In the genomic region with DNA sequence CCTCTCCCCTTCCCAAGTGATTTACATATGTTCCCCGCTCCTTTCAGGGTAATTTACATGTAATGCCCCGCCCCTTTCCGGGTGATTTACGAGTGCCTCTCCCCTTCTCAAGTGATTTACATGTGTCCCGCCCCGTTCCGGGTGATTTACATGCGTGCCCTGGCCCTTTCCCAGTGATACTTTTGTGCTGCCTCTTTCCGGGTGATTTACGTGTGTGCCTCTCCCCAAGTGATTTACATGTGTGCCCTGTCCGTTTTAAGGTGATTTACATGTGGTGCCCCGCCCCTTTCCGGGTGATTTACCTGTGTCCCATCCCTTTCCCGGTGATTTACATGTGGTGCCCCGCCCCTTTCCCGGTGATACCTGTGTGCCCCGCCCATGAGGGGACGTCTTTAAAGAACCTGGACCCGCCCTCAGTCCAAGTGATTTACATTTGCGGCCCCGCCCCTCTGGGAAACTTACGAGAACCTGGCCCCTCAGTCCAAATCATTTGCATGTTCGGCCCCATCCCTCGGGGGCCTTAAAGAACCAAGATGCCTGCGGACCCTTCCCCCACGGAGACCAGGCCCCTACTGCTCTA, we compare ENCODE assay signal across 8 cellular contexts. TPM values are rescaled to one million over a fixed set of nuclear protein-coding genes. Genes with fewer than 3 reads are reported as not detected.
A peak's percentile ranks its signal among the peaks of the same experiment; 100 is the strongest.
DNase-seq lines count a peak whose midpoint lies in the region; ATAC-seq and TF ChIP-seq lines count a peak whose summit lies in the region.

No MANE protein-coding gene starts in this region.

- H3K4me1 Mint-ChIP-seq in CD4-positive, alpha-beta memory T cell: peaks cover 12 to 31% (median 21%) of the 10 kb centered on the region in 4 donors
- peaks cover 25% of the 10 kb centered on the region for H3K4me1 Mint-ChIP-seq in endothelial cell (ENCODE audit: unreplicated experiment)

- no peak for TF ChIP-seq CTCF in endothelial cell (IDR thresholded peaks at IDR 0.05; ENCODE audit: unreplicated experiment)

- no peaks in the 10 kb centered on the region for H3K27me3 ChIP-seq in CD4-positive, alpha-beta memory T cell (ENCODE audit: insufficient read depth, low read length)
- peaks cover 7% of the 10 kb centered on the region for H3K27me3 ChIP-seq in mononuclear cell (ENCODE audit: insufficient read depth, low read length)

- CTCF ChIA-PET in CD4-positive, alpha-beta memory T cell (lab: Charles Lee; ENCODE audit: partially characterized antibody): interaction anchor here (1.0 kb wide), 2 partner anchors 15 to 74 kb away, joined by 3 read pairs; partner anchors contain the start of gene LENG8

- peak overlapping the region; percentile 81 for H3K27ac ChIP-seq in CD4-positive, alpha-beta memory T cell (ENCODE audit: low read depth, low read length)

- peak overlapping the region; percentile 84 to 92 (median 89) for H3K4me3 Mint-ChIP-seq in CD4-positive, alpha-beta memory T cell
- peak overlapping the region; percentile 91 for H3K4me3 Mint-ChIP-seq in endothelial cell (ENCODE audit: unreplicated experiment)

- peaks cover 23% of the 10 kb centered on the region for H3K36me3 ChIP-seq in CD4-positive, alpha-beta memory T cell (ENCODE audit: insufficient read depth, low read length)

- H3K9me3 Mint-ChIP-seq in CD4-positive, alpha-beta memory T cell: peaks cover 0 to 5% (median 0%) of the 10 kb centered on the region in 8 donors
- H3K9me3 Mint-ChIP-seq in endothelial cell (ENCODE audit: unreplicated experiment): no peaks in the 10 kb centered on the region

- no peaks in the 10 kb centered on the region for H3K9me3 ChIP-seq in CD4-positive, alpha-beta memory T cell (ENCODE audit: control insufficient read depth in 1 of 2, low read length in 2 of 2)
- no peaks in the 10 kb centered on the region for H3K9me3 ChIP-seq in mononuclear cell (ENCODE audit: low read depth, low read length)

- H3K4me1 ChIP-seq in CD4-positive, alpha-beta memory T cell (ENCODE audit: insufficient read depth, low read length): peaks cover 24% of the 10 kb centered on the region
- peaks cover 33% of the 10 kb centered on the region for H3K4me1 ChIP-seq in mononuclear cell (ENCODE audit: insufficient read depth, low read length)

- intact Hi-C loops in CD4-positive, alpha-beta memory T cell (cut with micrococcal nuclease): loop anchor here (5.0 kb wide), 1 partner anchor 597 kb away; the partner anchor contains the start of gene MYADM

- ATAC-seq in GM19467 (IDR thresholded peaks at IDR 0.05; ENCODE audit: unreplicated experiment) (peak; percentile 45), HG03571 (IDR thresholded peaks at IDR 0.05; ENCODE audit: unreplicated experiment) (peak; percentile 36)

- peak overlapping the region; percentile 65 to 85 for H3K4me3 ChIP-seq in CD4-positive, alpha-beta memory T cell (ENCODE audit: low read length in 2 of 2)
- peak overlapping the region; percentile 61 for H3K4me3 ChIP-seq in mononuclear cell (ENCODE audit: low read length)

- POLR2A ChIA-PET in CD4-positive, alpha-beta memory T cell (lab: Charles Lee; ENCODE audit: partially characterized antibody): interaction anchor here (1.0 to 9.3 kb wide), 11 partner anchors 9 to 1012 kb away, joined by 3 to 142 read pairs (median 5); partner anchors contain the start of genes CDC42EP5, CNOT3, LENG8 and MYADM

- peaks cover 2 to 3% of the 10 kb centered on the region in 2 donors for H3K27me3 Mint-ChIP-seq in CD4-positive, alpha-beta memory T cell
- H3K27me3 Mint-ChIP-seq in endothelial cell (ENCODE audit: unreplicated experiment): peaks cover 26% of the 10 kb centered on the region

- peak overlapping the region; percentile 92 to 99 (median 95) for H3K27ac Mint-ChIP-seq in CD4-positive, alpha-beta memory T cell
- H3K27ac Mint-ChIP-seq in endothelial cell (ENCODE audit: unreplicated experiment): peak overlapping the region; percentile 91

- peak; percentile 80 to 97 (median 86) for DNase-seq in CD4-positive, alpha-beta memory T cell
- DNase-seq in NOMO-1 treated with dmso at 0.1 percent for 144 hours (lab: John Stamatoyannopoulos, UW; ENCODE audit: unreplicated experiment) (peak; percentile 91), endothelial cell (ENCODE audit: low spot score) (peak; percentile 62)
- DNase-seq in activated CD8-positive, alpha-beta memory T cell treated with anti-CD3 and anti-CD28 coated beads, Interleukin-2, amount 50 U/mL, for 24 hours (ENCODE audit: extremely low read depth): peak; percentile 75
- peak; percentile 38 to 59 for DNase-seq in stimulated activated CD8-positive, alpha-beta memory T cell treated with anti-CD3 and anti-CD28 coated beads, Interleukin-7, amount 100 ng/mL, for 1 hour (ENCODE audit: low read depth in 2 of 2)

- H3K36me3 Mint-ChIP-seq in CD4-positive, alpha-beta memory T cell: peaks cover 7 to 24% of the 10 kb centered on the region in 2 donors
- peaks cover 13% of the 10 kb centered on the region for H3K36me3 Mint-ChIP-seq in endothelial cell (ENCODE audit: low read depth, unreplicated experiment)

RNA-seq across cellular contexts. Expression of gene LENG9, which starts 0.6 kb away (rescaled TPM):
- total RNA-seq in CD4-positive, alpha-beta memory T cell: 1 to 10 TPM; 7.2 to 7.3 TPM
- polyA plus RNA-seq in CD4-positive, alpha-beta memory T cell: under 1 TPM in 1 of 2 donors, not detected in 1; 0.59 TPM
- total RNA-seq in endothelial cell (ENCODE audit: unreplicated experiment) (3.4 TPM), mononuclear cell (3.3 TPM)

RNA-seq across cellular contexts. Expression of gene CDC42EP5, which starts 9.0 kb away (rescaled TPM):
- total RNA-seq in CD4-positive, alpha-beta memory T cell: not detected
- not detected for polyA plus RNA-seq in CD4-positive, alpha-beta memory T cell
- 21.4 TPM for total RNA-seq in endothelial cell (ENCODE audit: unreplicated experiment)
- total RNA-seq in mononuclear cell: not detected

RNA-seq across cellular contexts. Expression of gene LENG8, which starts 15.1 kb away (rescaled TPM):
- total RNA-seq in CD4-positive, alpha-beta memory T cell: 100 to 1,000 TPM; 535 to 565 TPM
- polyA plus RNA-seq in CD4-positive, alpha-beta memory T cell: 10 to 100 TPM in 1 of 2 donors, 1 to 10 TPM in 1; 3.1 to 11.3 TPM
- 162 TPM for total RNA-seq in endothelial cell (ENCODE audit: unreplicated experiment)
- total RNA-seq in mononuclear cell: 123 TPM

RNA-seq across cellular contexts. Expression of gene LAIR2, which starts 38.5 kb away (rescaled TPM):
- under 1 TPM; 0.81 to 0.97 TPM for total RNA-seq in CD4-positive, alpha-beta memory T cell
- polyA plus RNA-seq in CD4-positive, alpha-beta memory T cell: 10 to 100 TPM; 15.9 to 27.9 TPM
- total RNA-seq in endothelial cell (ENCODE audit: unreplicated experiment) (not detected), mononuclear cell (2.8 TPM)

RNA-seq across cellular contexts. Expression of gene TTYH1, which starts 48.9 kb away (rescaled TPM):
- total RNA-seq in CD4-positive, alpha-beta memory T cell: not detected
- under 1 TPM in 1 of 2 donors, not detected in 1; 0.29 TPM for polyA plus RNA-seq in CD4-positive, alpha-beta memory T cell
- total RNA-seq in endothelial cell (ENCODE audit: unreplicated experiment) (10.4 TPM), mononuclear cell (0.31 TPM)

Comparison
In these comparisons a context has a peak if more than half of its experiments do, and no peak if none do; other contexts are left out.
1. Peak in every context shown above with its lines: DNase-seq, ATAC-seq, H3K4me3 ChIP-seq and H3K27ac ChIP-seq.
2. RNA of gene CDC42EP5, which starts 9.0 kb away (total RNA-seq): 21.4 TPM in endothelial cell (single experiment); not detected in CD4-positive, alpha-beta memory T cell and not detected in mononuclear cell (single experiment); every median in the first group is over 10 times any median in the second.